In genomic region chr3:159894386-159894785, GRCh38 we compare ENCODE assay signal across 1 cellular context.
TF ChIP-seq lines count a peak whose summit lies in the region.

No MANE protein-coding gene starts in this region.

TF ChIP-seq in IMR-90, 13 proteins besides CTCF, POLR2A, EP300 and RAD21 (continued from another document):
- TF ChIP-seq ELK1 (IDR thresholded peaks at IDR 0.05; ENCODE audit: borderline replicate concordance, low read depth, low read length), result no peak
- no peak for TF ChIP-seq BHLHE40 (IDR thresholded peaks at IDR 0.05; ENCODE audit: low read depth, low read length)
- TF ChIP-seq MAFK (IDR thresholded peaks at IDR 0.05; ENCODE audit: low read depth, low read length), result no peak
- TF ChIP-seq RCOR1 (IDR thresholded peaks at IDR 0.05; ENCODE audit: insufficient replicate concordance, low read length), result no peak
- no peak for TF ChIP-seq RFX5 (IDR thresholded peaks at IDR 0.05; ENCODE audit: low read depth, low read length)
- TF ChIP-seq SMC3 (IDR thresholded peaks at IDR 0.05; ENCODE audit: low read depth, low read length), result no peak
TF ChIP-seq in IMR-90: peak in this region for 0.
